ENCODE assay signal across 8 cellular contexts in the genomic region with DNA sequence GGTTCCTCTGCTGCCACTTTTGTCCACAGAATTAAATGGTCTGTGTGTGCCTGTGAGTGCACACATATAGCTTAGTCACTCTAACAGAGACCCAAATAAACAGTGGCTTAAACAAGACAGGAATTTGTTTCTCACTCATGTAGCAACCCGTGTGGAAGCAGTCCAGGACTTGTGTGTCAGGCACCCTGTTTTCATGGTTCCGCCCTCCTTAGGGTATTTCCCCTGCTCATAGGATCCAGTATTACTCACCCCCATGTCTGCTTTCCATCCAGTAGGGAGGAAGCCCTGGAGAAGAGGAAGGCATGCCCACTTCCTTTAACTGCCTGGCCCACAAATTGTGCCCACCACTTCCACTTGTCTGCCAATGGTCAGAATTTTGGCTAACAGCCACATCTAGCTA. TPM values are rescaled to one million over a fixed set of nuclear protein-coding genes. Genes with fewer than 3 reads are reported as not detected.
DNase-seq lines count a peak whose midpoint lies in the region; ATAC-seq and TF ChIP-seq lines count a peak whose summit lies in the region.
"Had no signal": no experiment of that assay in that cellular context is flagged by ENCODE, and none has a peak within 500 bp of the region (broad histone marks: within the 10 kb centered on the region; RNA-seq: fewer than 3 reads in every experiment).

No MANE protein-coding gene starts in this region.

- H3K9me2 ChIP-seq in GM23338 (ENCODE audit: insufficient read depth): no peaks in the 10 kb centered on the region

- TF ChIP-seq CTCF in GM23338 (conservative IDR thresholded peaks at IDR 0.05; ENCODE audit: low read depth in 2 of 2): no peak

- no peaks in the 10 kb centered on the region for H4K20me1 ChIP-seq in GM23338 (replicated peaks; ENCODE audit: insufficient read depth)

- H3K36me3 Mint-ChIP-seq in GM23338 (ENCODE audit: low read depth): peaks cover 5% of the 10 kb centered on the region; the same call in 2 of the 3 replicates

- H3K4me3 ChIP-seq in GM23338 (no peak overlapping the region), skin epidermis (no peak overlapping the region)

- H3K9me3 Mint-ChIP-seq in GM23338: peaks cover 7% of the 10 kb centered on the region
- H3K9me3 Mint-ChIP-seq: T-helper 2 cell treated with Interferon-gamma antibody and Interleukin-4, amounts not matched to agents 5 μg/mL and 100 μg/mL, for 36 hours had no signal

- no peaks in the 10 kb centered on the region for H3K79me2 ChIP-seq in GM23338 (replicated peaks; ENCODE audit: insufficient read depth)

- H3K27ac ChIP-seq in GM23338 (ENCODE audit: low read depth) (no peak overlapping the region), skin epidermis (peak overlapping the region in 20 of 21 experiments; percentile 2 to 84 (median 74))

- no peak overlapping the region for H3K4me3 Mint-ChIP-seq in GM23338
- H3K4me3 Mint-ChIP-seq: T-helper 2 cell treated with Interferon-gamma antibody and Interleukin-4, amounts not matched to agents 5 μg/mL and 100 μg/mL, for 36 hours had no signal

- no peaks in the 10 kb centered on the region for H3K36me3 ChIP-seq in GM23338 (ENCODE audit: insufficient read depth)

- no peaks in the 10 kb centered on the region for H3F3A ChIP-seq in GM23338 (replicated peaks; ENCODE audit: low read depth)

- ATAC-seq in GM23338: no peak
- no peak for ATAC-seq in GM18498 (IDR thresholded peaks at IDR 0.05; ENCODE audit: unreplicated experiment)
- no peak for ATAC-seq in HG03045 (IDR thresholded peaks at IDR 0.05; ENCODE audit: unreplicated experiment)

- peaks cover 18% of the 10 kb centered on the region; the same call in 1 of the 2 replicates for H3K4me1 ChIP-seq in GM23338 (ENCODE audit: insufficient read depth)

- DNase-seq in GM23338 (ENCODE audit: low spot score): no peak
- peak; percentile 91 for DNase-seq in RPMI7951 (ENCODE audit: low read depth)
- DNase-seq in fibroblast of the conjunctiva (ENCODE audit: low read depth): peak; percentile 91
- DNase-seq in GF-D8 (lab: John Stamatoyannopoulos, UW): no peak

- peak overlapping the region; percentile 63 for H2AFZ ChIP-seq in GM23338

- no peaks in the 10 kb centered on the region for H3K27me3 ChIP-seq in GM23338 (ENCODE audit: insufficient read depth)

- H3K27me3 Mint-ChIP-seq in GM23338 (ENCODE audit: insufficient read depth, low read depth, poor library complexity): peaks cover 3% of the 10 kb centered on the region

- peaks cover 17% of the 10 kb centered on the region; the same call in 2 of the 3 replicates for H3K4me1 Mint-ChIP-seq in GM23338

- H3K27ac Mint-ChIP-seq in GM23338: no peak overlapping the region
- H3K27ac Mint-ChIP-seq: T-helper 2 cell treated with Interferon-gamma antibody and Interleukin-4, amounts not matched to agents 5 μg/mL and 100 μg/mL, for 36 hours had no signal

- H3K4me2 ChIP-seq in GM23338: no peak overlapping the region

TF ChIP-seq in GM23338, 12 proteins besides CTCF, POLR2A, EP300 and RAD21 (continues in another document):
- TF ChIP-seq EZH2 (IDR thresholded peaks at IDR 0.05; ENCODE audit: low read depth, unreplicated experiment) (no peak), STAT1 (IDR thresholded peaks at IDR 0.05; ENCODE audit: unreplicated experiment) (no peak), CREB1 (CRISPR knock-in tag; IDR thresholded peaks at IDR 0.05; ENCODE audit: low read depth) (no peak)
- TF ChIP-seq, protein P1, sequence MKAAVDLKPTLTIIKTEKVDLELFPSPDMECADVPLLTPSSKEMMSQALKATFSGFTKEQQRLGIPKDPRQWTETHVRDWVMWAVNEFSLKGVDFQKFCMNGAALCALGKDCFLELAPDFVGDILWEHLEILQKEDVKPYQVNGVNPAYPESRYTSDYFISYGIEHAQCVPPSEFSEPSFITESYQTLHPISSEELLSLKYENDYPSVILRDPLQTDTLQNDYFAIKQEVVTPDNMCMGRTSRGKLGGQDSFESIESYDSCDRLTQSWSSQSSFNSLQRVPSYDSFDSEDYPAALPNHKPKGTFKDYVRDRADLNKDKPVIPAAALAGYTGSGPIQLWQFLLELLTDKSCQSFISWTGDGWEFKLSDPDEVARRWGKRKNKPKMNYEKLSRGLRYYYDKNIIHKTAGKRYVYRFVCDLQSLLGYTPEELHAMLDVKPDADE (IDR thresholded peaks at IDR 0.05): no peak
- TF ChIP-seq, protein P2, sequence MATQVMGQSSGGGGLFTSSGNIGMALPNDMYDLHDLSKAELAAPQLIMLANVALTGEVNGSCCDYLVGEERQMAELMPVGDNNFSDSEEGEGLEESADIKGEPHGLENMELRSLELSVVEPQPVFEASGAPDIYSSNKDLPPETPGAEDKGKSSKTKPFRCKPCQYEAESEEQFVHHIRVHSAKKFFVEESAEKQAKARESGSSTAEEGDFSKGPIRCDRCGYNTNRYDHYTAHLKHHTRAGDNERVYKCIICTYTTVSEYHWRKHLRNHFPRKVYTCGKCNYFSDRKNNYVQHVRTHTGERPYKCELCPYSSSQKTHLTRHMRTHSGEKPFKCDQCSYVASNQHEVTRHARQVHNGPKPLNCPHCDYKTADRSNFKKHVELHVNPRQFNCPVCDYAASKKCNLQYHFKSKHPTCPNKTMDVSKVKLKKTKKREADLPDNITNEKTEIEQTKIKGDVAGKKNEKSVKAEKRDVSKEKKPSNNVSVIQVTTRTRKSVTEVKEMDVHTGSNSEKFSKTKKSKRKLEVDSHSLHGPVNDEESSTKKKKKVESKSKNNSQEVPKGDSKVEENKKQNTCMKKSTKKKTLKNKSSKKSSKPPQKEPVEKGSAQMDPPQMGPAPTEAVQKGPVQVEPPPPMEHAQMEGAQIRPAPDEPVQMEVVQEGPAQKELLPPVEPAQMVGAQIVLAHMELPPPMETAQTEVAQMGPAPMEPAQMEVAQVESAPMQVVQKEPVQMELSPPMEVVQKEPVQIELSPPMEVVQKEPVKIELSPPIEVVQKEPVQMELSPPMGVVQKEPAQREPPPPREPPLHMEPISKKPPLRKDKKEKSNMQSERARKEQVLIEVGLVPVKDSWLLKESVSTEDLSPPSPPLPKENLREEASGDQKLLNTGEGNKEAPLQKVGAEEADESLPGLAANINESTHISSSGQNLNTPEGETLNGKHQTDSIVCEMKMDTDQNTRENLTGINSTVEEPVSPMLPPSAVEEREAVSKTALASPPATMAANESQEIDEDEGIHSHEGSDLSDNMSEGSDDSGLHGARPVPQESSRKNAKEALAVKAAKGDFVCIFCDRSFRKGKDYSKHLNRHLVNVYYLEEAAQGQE (IDR thresholded peaks at IDR 0.05; ENCODE audit: unreplicated experiment): no peak
- TF ChIP-seq, protein P3, sequence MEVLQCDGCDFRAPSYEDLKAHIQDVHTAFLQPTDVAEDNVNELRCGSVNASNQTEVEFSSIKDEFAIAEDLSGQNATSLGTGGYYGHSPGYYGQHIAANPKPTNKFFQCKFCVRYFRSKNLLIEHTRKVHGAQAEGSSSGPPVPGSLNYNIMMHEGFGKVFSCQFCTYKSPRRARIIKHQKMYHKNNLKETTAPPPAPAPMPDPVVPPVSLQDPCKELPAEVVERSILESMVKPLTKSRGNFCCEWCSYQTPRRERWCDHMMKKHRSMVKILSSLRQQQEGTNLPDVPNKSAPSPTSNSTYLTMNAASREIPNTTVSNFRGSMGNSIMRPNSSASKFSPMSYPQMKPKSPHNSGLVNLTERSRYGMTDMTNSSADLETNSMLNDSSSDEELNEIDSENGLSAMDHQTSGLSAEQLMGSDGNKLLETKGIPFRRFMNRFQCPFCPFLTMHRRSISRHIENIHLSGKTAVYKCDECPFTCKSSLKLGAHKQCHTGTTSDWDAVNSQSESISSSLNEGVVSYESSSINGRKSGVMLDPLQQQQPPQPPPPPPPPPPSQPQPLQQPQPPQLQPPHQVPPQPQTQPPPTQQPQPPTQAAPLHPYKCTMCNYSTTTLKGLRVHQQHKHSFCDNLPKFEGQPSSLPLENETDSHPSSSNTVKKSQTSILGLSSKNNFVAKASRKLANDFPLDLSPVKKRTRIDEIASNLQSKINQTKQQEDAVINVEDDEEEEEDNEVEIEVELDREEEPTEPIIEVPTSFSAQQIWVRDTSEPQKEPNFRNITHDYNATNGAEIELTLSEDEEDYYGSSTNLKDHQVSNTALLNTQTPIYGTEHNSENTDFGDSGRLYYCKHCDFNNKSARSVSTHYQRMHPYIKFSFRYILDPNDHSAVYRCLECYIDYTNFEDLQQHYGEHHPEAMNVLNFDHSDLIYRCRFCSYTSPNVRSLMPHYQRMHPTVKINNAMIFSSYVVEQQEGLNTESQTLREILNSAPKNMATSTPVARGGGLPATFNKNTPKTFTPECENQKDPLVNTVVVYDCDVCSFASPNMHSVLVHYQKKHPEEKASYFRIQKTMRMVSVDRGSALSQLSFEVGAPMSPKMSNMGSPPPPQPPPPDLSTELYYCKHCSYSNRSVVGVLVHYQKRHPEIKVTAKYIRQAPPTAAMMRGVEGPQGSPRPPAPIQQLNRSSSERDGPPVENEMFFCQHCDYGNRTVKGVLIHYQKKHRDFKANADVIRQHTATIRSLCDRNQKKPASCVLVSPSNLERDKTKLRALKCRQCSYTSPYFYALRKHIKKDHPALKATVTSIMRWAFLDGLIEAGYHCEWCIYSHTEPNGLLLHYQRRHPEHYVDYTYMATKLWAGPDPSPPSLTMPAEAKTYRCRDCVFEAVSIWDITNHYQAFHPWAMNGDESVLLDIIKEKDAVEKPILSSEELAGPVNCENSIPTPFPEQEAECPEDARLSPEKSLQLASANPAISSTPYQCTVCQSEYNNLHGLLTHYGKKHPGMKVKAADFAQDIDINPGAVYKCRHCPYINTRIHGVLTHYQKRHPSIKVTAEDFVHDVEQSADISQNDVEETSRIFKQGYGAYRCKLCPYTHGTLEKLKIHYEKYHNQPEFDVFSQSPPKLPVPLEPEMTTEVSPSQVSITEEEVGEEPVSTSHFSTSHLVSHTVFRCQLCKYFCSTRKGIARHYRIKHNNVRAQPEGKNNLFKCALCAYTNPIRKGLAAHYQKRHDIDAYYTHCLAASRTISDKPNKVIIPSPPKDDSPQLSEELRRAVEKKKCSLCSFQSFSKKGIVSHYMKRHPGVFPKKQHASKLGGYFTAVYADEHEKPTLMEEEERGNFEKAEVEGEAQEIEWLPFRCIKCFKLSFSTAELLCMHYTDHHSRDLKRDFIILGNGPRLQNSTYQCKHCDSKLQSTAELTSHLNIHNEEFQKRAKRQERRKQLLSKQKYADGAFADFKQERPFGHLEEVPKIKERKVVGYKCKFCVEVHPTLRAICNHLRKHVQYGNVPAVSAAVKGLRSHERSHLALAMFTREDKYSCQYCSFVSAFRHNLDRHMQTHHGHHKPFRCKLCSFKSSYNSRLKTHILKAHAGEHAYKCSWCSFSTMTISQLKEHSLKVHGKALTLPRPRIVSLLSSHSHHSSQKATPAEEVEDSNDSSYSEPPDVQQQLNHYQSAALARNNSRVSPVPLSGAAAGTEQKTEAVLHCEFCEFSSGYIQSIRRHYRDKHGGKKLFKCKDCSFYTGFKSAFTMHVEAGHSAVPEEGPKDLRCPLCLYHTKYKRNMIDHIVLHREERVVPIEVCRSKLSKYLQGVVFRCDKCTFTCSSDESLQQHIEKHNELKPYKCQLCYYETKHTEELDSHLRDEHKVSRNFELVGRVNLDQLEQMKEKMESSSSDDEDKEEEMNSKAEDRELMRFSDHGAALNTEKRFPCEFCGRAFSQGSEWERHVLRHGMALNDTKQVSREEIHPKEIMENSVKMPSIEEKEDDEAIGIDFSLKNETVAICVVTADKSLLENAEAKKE (CRISPR knock-in tag; IDR thresholded peaks at IDR 0.05): no peak

RNA-seq across cellular contexts. Expression of a gene that starts 41.3 kb away (rescaled TPM):
- 1.4 and 1.5 TPM in 2 replicates for total RNA-seq in GM23338 (2014; rRNA removed; shearing (Covaris generic))
- 0.77 and 0.86 TPM in 2 replicates for polyA plus RNA-seq in GM23338 (2016; fragmentation: Nextera tagmentation; extraction: Ambion mirVana)
- total RNA-seq in RPMI7951 (2014; rRNA removed; shearing (Covaris generic)): not detected in 2 replicates

Comparison
In these comparisons a context has a peak if more than half of its experiments do, and no peak if none do; other contexts are left out.
1. DNase-seq: peak in RPMI7951 (single experiment) and fibroblast of the conjunctiva (single experiment); none in GM23338 (single experiment) and GF-D8 (single experiment).